22 cellular contexts compared by ENCODE assay signal in the genomic region with DNA sequence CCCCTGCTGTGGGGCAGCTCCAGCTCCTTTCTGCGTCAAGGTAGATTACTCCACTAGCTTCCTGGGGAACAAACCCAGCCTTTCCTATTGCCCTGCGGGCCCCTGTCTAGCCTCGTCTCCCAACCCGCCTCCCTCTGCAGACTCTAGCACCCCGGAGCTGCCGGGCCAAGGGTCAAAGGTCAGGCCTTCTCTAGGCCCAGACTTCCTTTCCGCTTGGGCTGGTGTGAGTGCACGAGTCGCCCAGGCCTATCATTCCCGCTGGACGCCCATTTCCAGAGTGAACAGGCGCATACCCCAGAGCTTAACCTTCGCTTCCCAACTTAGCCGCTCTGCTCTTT. TPM values are rescaled to one million over a fixed set of nuclear protein-coding genes. Genes with fewer than 3 reads are reported as not detected.
DNase-seq lines count a peak whose midpoint lies in the region; ATAC-seq and TF ChIP-seq lines count a peak whose summit lies in the region.
"Had no signal": no experiment of that assay in that cellular context is flagged by ENCODE, and none has a peak within 500 bp of the region (broad histone marks: within the 10 kb centered on the region; RNA-seq: fewer than 3 reads in every experiment).

No MANE protein-coding gene starts in this region.

- DNase-seq in H9 (no peak), glutamatergic neuron (no peak), neural crest cell (ENCODE audit: low read depth, low spot score) (no peak), osteocyte (ENCODE audit: extremely low spot score, unreplicated experiment) (no peak), Kasumi-1 (lab: John Stamatoyannopoulos, UW) (no peak)
- no peak for DNase-seq in stimulated activated naive CD8-positive, alpha-beta T cell treated with anti-CD3 and anti-CD28 coated beads, Interleukin-15, Interleukin-2, amounts not matched to agents 100 U/mL and 50 U/mL, for 24 hours
- DNase-seq: CD4-positive, CD25-positive, alpha-beta regulatory T cell; DMS153; DND-41; KBM-7; MG63; NCI-H2029; NCI-H446 treated with DMSO at 0.1 percent for 48 hours; NCI-H526; NCI-H82; NK-92 treated with Interleukin-12 subunit alpha and Interleukin-12 subunit beta, amount 100 ng/mL, for 24 hours; PC-3 had no signal

- H2AFZ ChIP-seq in H9 (ENCODE audit: low read length), result no peak overlapping the region

- no peak overlapping the region for H4K91ac ChIP-seq in H9 (ENCODE audit: insufficient read length, low read depth, low read length)

- no peak overlapping the region for H3T11ph ChIP-seq in H9 (ENCODE audit: low read length)

- no peaks in the 10 kb centered on the region for H4K20me1 ChIP-seq in H9 (ENCODE audit: control insufficient read depth, insufficient read depth, insufficient read length)

- H3K36me3 Mint-ChIP-seq in H9 (ENCODE audit: insufficient read depth in 1 of 3, low read depth in 3 of 3), result peaks cover 4 to 37% (median 20%) of the 10 kb centered on the region in 3 experiments; a peak in 5 of 7 replicates
- H3K36me3 Mint-ChIP-seq in glutamatergic neuron (ENCODE audit: unreplicated experiment), result no peaks in the 10 kb centered on the region
- H3K36me3 Mint-ChIP-seq in neural crest cell (ENCODE audit: low read depth), result peaks cover 3% of the 10 kb centered on the region
- no peaks in the 10 kb centered on the region for H3K36me3 Mint-ChIP-seq in osteocyte (ENCODE audit: unreplicated experiment)
- H3K36me3 Mint-ChIP-seq: CD4-positive, CD25-positive, alpha-beta regulatory T cell had no signal

- H4K5ac ChIP-seq in H9 (ENCODE audit: insufficient read length, low read depth, low read length), result no peak overlapping the region

- H3K18ac ChIP-seq in H9 (ENCODE audit: insufficient read length, low read depth, low read length), result no peak overlapping the region

- H2BK12ac ChIP-seq in H9 (ENCODE audit: insufficient read length, low read depth, low read length), result no peak overlapping the region

- peaks cover 31% of the 10 kb centered on the region for H3K23me2 ChIP-seq in H9 (ENCODE audit: insufficient read length, low read depth, low read length, poor library complexity, severe bottlenecking)

- no peak for ATAC-seq in stimulated activated naive CD8-positive, alpha-beta T cell treated with anti-CD3 and anti-CD28 coated beads, Interleukin-15, Interleukin-2, amounts not matched to agents 100 U/mL and 50 U/mL, for 24 hours
- ATAC-seq in GM19463 (IDR thresholded peaks at IDR 0.05; ENCODE audit: unreplicated experiment), result no peak
- ATAC-seq: PC-3, Right ventricle myocardium inferior had no signal

- H3K4me1 Mint-ChIP-seq in H9, result peaks cover 60 to 66% of the 10 kb centered on the region in 2 experiments
- peaks cover 47% of the 10 kb centered on the region for H3K4me1 Mint-ChIP-seq in glutamatergic neuron (ENCODE audit: low read depth, unreplicated experiment)
- peaks cover 58% of the 10 kb centered on the region for H3K4me1 Mint-ChIP-seq in neural crest cell
- H3K4me1 Mint-ChIP-seq in osteocyte (ENCODE audit: unreplicated experiment), result peaks cover 18% of the 10 kb centered on the region

- no peak overlapping the region for H2BK15ac ChIP-seq in H9 (ENCODE audit: low read depth, low read length)

- H3K4me2 ChIP-seq in H9 (ENCODE audit: insufficient read depth, insufficient read length, low read length), result no peak overlapping the region
- H3K4me2 ChIP-seq: BLaER1 had no signal

- no peak overlapping the region for H3K14ac ChIP-seq in H9 (ENCODE audit: insufficient read depth, low read length)

- H3K9me3 ChIP-seq in H9 (ENCODE audit: control insufficient read depth, low read depth, low read length), result no peaks in the 10 kb centered on the region
- H3K9me3 ChIP-seq: MG63, SJSA1 had no signal

- no CpG with 5 or more reads among the region's 14 CpGs for WGBS in H9 (ENCODE audit: extremely low coverage, insufficient read length, low lambda C conversion rate)

- H3K4ac ChIP-seq in H9 (ENCODE audit: low read depth, low read length), result no peak overlapping the region

- H3K9me3 Mint-ChIP-seq in H9 (peaks cover 0 to 3% of the 10 kb centered on the region in 2 experiments; a peak in 1 of 5 replicates), glutamatergic neuron (ENCODE audit: unreplicated experiment) (peaks cover 23% of the 10 kb centered on the region), neural crest cell (no peaks in the 10 kb centered on the region), osteocyte (ENCODE audit: unreplicated experiment) (no peaks in the 10 kb centered on the region)

- TF ChIP-seq CTCF in H9 (conservative IDR thresholded peaks at IDR 0.05), result no peak
- TF ChIP-seq CTCF in glutamatergic neuron (IDR thresholded peaks at IDR 0.05; ENCODE audit: partially characterized antibody, unreplicated experiment), result no peak
- no peak for TF ChIP-seq CTCF in neural crest cell (conservative IDR thresholded peaks at IDR 0.05)
- no peak for TF ChIP-seq CTCF in osteocyte (IDR thresholded peaks at IDR 0.05)

- no peak overlapping the region for H3K27ac ChIP-seq in H9 (ENCODE audit: insufficient read length, low read depth, low read length)
- H3K27ac ChIP-seq: BLaER1, SJSA1 had no signal

- H3K4me1 ChIP-seq in H9 (ENCODE audit: insufficient read depth, low read length), result peaks cover 6% of the 10 kb centered on the region
- H3K4me1 ChIP-seq: SJSA1 had no signal

- H3K4me3 Mint-ChIP-seq in H9 (peak overlapping the region; percentile 77 to 87; a peak in 3 of 5 replicates), glutamatergic neuron (ENCODE audit: unreplicated experiment) (peak overlapping the region; percentile 89), neural crest cell (peak overlapping the region; percentile 88), osteocyte (ENCODE audit: unreplicated experiment) (no peak overlapping the region)

- H2BK120ac ChIP-seq in H9 (ENCODE audit: low read depth, low read length, poor library complexity, severe bottlenecking), result no peak overlapping the region

- no peak overlapping the region for H3K56ac ChIP-seq in H9 (ENCODE audit: insufficient read length, low read depth, low read length)

- no peak overlapping the region for H3K9ac ChIP-seq in H9 (ENCODE audit: extremely low read depth, insufficient read length, low read length)
- H3K9ac ChIP-seq: BLaER1 had no signal

- H3K27me3 ChIP-seq in H9 (ENCODE audit: insufficient read depth, low read length), result peaks cover 40% of the 10 kb centered on the region

- no peak overlapping the region for H2BK20ac ChIP-seq in H9 (ENCODE audit: low read depth, low read length, poor library complexity, severe bottlenecking)

- no peak overlapping the region for H2AK5ac ChIP-seq in H9 (ENCODE audit: insufficient read length, low read length)

- H3K79me2 ChIP-seq in H9 (ENCODE audit: insufficient read depth, low read length), result peaks cover 2% of the 10 kb centered on the region; the same call in 1 of the 2 replicates

- H3K79me1 ChIP-seq in H9 (ENCODE audit: insufficient read depth, low read depth, low read length, poor library complexity, severe bottlenecking), result no peaks in the 10 kb centered on the region

- H3K27me3 Mint-ChIP-seq in H9 (ENCODE audit: low read depth) (peaks cover 13% of the 10 kb centered on the region), glutamatergic neuron (ENCODE audit: unreplicated experiment) (peaks cover 25% of the 10 kb centered on the region), neural crest cell (ENCODE audit: low read depth) (peaks cover 32% of the 10 kb centered on the region), osteocyte (ENCODE audit: unreplicated experiment) (peaks cover 75% of the 10 kb centered on the region)

- no peak overlapping the region for H3K27ac Mint-ChIP-seq in H9
- no peak overlapping the region for H3K27ac Mint-ChIP-seq in glutamatergic neuron (ENCODE audit: unreplicated experiment)
- H3K27ac Mint-ChIP-seq in neural crest cell (ENCODE audit: unreplicated experiment), result no peak overlapping the region
- H3K27ac Mint-ChIP-seq in osteocyte (ENCODE audit: unreplicated experiment), result no peak overlapping the region

- no peak overlapping the region for H3K23ac ChIP-seq in H9 (ENCODE audit: insufficient read length, low read depth, low read length)

- no peak overlapping the region for H2BK5ac ChIP-seq in H9 (ENCODE audit: insufficient read length, low read length)

- H4K8ac ChIP-seq in H9 (replicated peaks; ENCODE audit: insufficient read length, low read depth, low read length), result no peak overlapping the region

RNA-seq across cellular contexts. Expression of a gene that starts 11.6 kb away (rescaled TPM):
- 14.0 and 14.1 TPM in 2 replicates for total RNA-seq in H9 (2021)
- total RNA-seq in glutamatergic neuron (ENCODE audit: unreplicated experiment), result 48.9 TPM
- 36.5 and 41.6 TPM in 2 replicates for total RNA-seq in neural crest cell
- total RNA-seq in osteocyte, result not detected in 2 replicates
- total RNA-seq: CD4-positive, CD25-positive, alpha-beta regulatory T cell; HT1080; PC-3; Right ventricle myocardium inferior; SJSA1 had no signal

Comparison
In these comparisons a context has a peak if more than half of its experiments do, and no peak if none do; other contexts are left out.
1. RNA of a gene that starts 11.6 kb away (total RNA-seq): 48.9 TPM in glutamatergic neuron (single experiment), 36.5 to 41.6 TPM in neural crest cell and 14.0 to 14.1 TPM in H9; not detected in osteocyte; every median in the first group is over 10 times any median in the second.